In genomic region chr3:32105291-32106131, GRCh38 we compare ENCODE assay signal across 8 cellular contexts. TPM values are rescaled to one million over a fixed set of nuclear protein-coding genes. Genes with fewer than 3 reads are reported as not detected.
A peak's percentile ranks its signal among the peaks of the same experiment; 100 is the strongest.
DNase-seq lines count a peak whose midpoint lies in the region; ATAC-seq and TF ChIP-seq lines count a peak whose summit lies in the region.

No MANE protein-coding gene starts in this region.

- H3K9me3 ChIP-seq in GM23248 (ENCODE audit: low read depth) (no peaks in the 10 kb centered on the region), psoas muscle (no peaks in the 10 kb centered on the region), BE2C (no peaks in the 10 kb centered on the region)

- H3K4me1 ChIP-seq in GM23248 (ENCODE audit: insufficient read depth) (no peaks in the 10 kb centered on the region), psoas muscle (peaks cover 33% of the 10 kb centered on the region), BE2C (no peaks in the 10 kb centered on the region)

- no peak overlapping the region for H3K4me2 ChIP-seq in GM23248 (ENCODE audit: unreplicated experiment)

- WGBS in GM23248 (ENCODE audit: low coverage in 1 of 2, low lambda C conversion rate in 2 of 2, missing lambda C conversion rate in 2 of 2), 2 experiments: 76 to 84% methylated on average over 7 of the region's 7 CpGs
- WGBS in psoas muscle, 3 donors: 86 to 92% (median 90%) methylated on average over 7 of the region's 7 CpGs

- in situ Hi-C loops in GM23248 (cut with MboI): no loop called here

- peak; percentile 8 for DNase-seq in GM23248
- peak; percentile 1 for DNase-seq in RWPE1 (ENCODE audit: low spot score)
- no peak for DNase-seq in epithelial cell of proximal tubule (ENCODE audit: low read depth)
- no peak for DNase-seq in psoas muscle
- DNase-seq in BE2C: no peak
- DNase-seq in activated CD4-positive, alpha-beta T cell treated with anti-CD3 and anti-CD28 coated beads for 1 hour: no peak

- H3K4me3 ChIP-seq in GM23248: no peak overlapping the region; the same call in 1 of the 2 replicates
- H3K4me3 ChIP-seq in epithelial cell of proximal tubule (ENCODE audit: low read depth, low read length): peak overlapping the region; percentile 44
- H3K4me3 ChIP-seq in psoas muscle: peak overlapping the region; percentile 89
- no peak overlapping the region; the same call in 1 of the 2 replicates for H3K4me3 ChIP-seq in BE2C (ENCODE audit: low read depth, low read length)

- H3K27ac ChIP-seq in GM23248 (no peak overlapping the region), RWPE1 (peak overlapping the region; percentile 83), psoas muscle (peak overlapping the region; percentile 96)

- H3K9ac ChIP-seq in GM23248: no peak overlapping the region

- peak overlapping the region; percentile 91 for H2AFZ ChIP-seq in GM23248

- no peaks in the 10 kb centered on the region for H3K79me2 ChIP-seq in GM23248 (ENCODE audit: insufficient read depth)

- H3F3A ChIP-seq in GM23248 (ENCODE audit: insufficient read depth): no peaks in the 10 kb centered on the region

- intact Hi-C loops in psoas muscle (cut with DNase I): loop anchor here (2.0 to 5.0 kb wide), 2 partner anchors 53 to 61 kb away; no protein-coding TSS in a partner anchor

- H3K9me2 ChIP-seq in GM23248 (ENCODE audit: insufficient read depth): no peaks in the 10 kb centered on the region

- H3K27me3 ChIP-seq in GM23248 (replicated peaks; ENCODE audit: insufficient read depth) (no peaks in the 10 kb centered on the region), psoas muscle (ENCODE audit: insufficient read depth in 3 of 3, low read length in 2 of 3) (no peaks in the 10 kb centered on the region), BE2C (no peaks in the 10 kb centered on the region)

- ATAC-seq in psoas muscle (no peak), GM19395 (IDR thresholded peaks at IDR 0.05; ENCODE audit: unreplicated experiment) (no peak), HG03196 (IDR thresholded peaks at IDR 0.05; ENCODE audit: unreplicated experiment) (no peak)

- TF ChIP-seq CTCF in RWPE1 (conservative IDR thresholded peaks at IDR 0.05; ENCODE audit: low read depth): no peak
- TF ChIP-seq CTCF in epithelial cell of proximal tubule (conservative IDR thresholded peaks at IDR 0.05; ENCODE audit: low read depth, low read length): no peak
- TF ChIP-seq CTCF in psoas muscle (IDR thresholded peaks at IDR 0.05): no peak
- TF ChIP-seq CTCF in BE2C (IDR thresholded peaks at IDR 0.05; ENCODE audit: low read depth, low read length): no peak

- H3K36me3 ChIP-seq in GM23248 (ENCODE audit: low read depth) (no peaks in the 10 kb centered on the region), psoas muscle (ENCODE audit: insufficient read depth in 1 of 2, low read depth in 1 of 2) (no peaks in the 10 kb centered on the region), BE2C (no peaks in the 10 kb centered on the region)

- H4K20me1 ChIP-seq in GM23248 (ENCODE audit: insufficient read depth): no peaks in the 10 kb centered on the region

- CTCF ChIA-PET in RWPE1 (lab: Yijun Ruan, JAX): no interaction called here

- POLR2A ChIA-PET in RWPE1 (lab: Yijun Ruan, JAX; ENCODE audit: low non-redundant PET): no interaction called here

RNA-seq across cellular contexts. Expression of gene GPD1L, which starts 0.9 kb away (rescaled TPM):
- total RNA-seq in GM23248 (2014; rRNA removed; shearing (Covaris generic)): 3.5 and 3.9 TPM in 2 replicates
- 2.4 TPM in 2 replicates for polyA plus RNA-seq in GM23248 (2016; fragmentation: Nextera tagmentation; extraction: Ambion mirVana)
- total RNA-seq in epithelial cell of proximal tubule: 5.8 and 11.2 TPM in 2 replicates
- total RNA-seq in psoas muscle: 100 to 1,000 TPM in 3 of 4 donors, 10 to 100 TPM in 1; 99.4 to 135 (median 128) TPM
- polyA plus RNA-seq in psoas muscle: 100 to 1,000 TPM in 1 of 3 donors, 10 to 100 TPM in 2; 28.2 to 101 (median 90.5) TPM
- 9.4 TPM for polyA plus RNA-seq in BE2C (2012; ENCODE audit: insufficient read depth, insufficient read length, low read depth)

Comparison
In these comparisons a context has a peak if more than half of its experiments do, and no peak if none do; other contexts are left out.
1. DNase-seq: peak in GM23248 (single experiment) and RWPE1 (single experiment); none in epithelial cell of proximal tubule (single experiment), psoas muscle (0 of 2), BE2C (single experiment) and activated CD4-positive, alpha-beta T cell treated with anti-CD3 and anti-CD28 coated beads for 1 hour (single experiment).
2. H3K4me3 ChIP-seq: peak in epithelial cell of proximal tubule (single experiment) and psoas muscle (single experiment); none in GM23248 (single experiment) and BE2C (single experiment).